8 cellular contexts compared by ENCODE assay signal in genomic region chr2:176140520-176141317, GRCh38. TPM values are rescaled to one million over a fixed set of nuclear protein-coding genes. Genes with fewer than 3 reads are reported as not detected.
DNase-seq lines count a peak whose midpoint lies in the region; ATAC-seq, FAIRE-seq and TF ChIP-seq lines count a peak whose summit lies in the region.

No MANE protein-coding gene starts in this region.

- TF ChIP-seq POLR2A in A549 (IDR thresholded peaks at IDR 0.05; ENCODE audit: low read length): peak; percentile 32; the same call in 1 of the 2 replicates

- FAIRE-seq in A549 (lab: Jason Lieb, UNC): no peak

- peak overlapping the region; percentile 77 for H3K4me2 ChIP-seq in A549

- H3K27me3 ChIP-seq in lung (ENCODE audit: control insufficient read depth, insufficient read depth): peaks cover 19% of the 10 kb centered on the region

- peak; percentile 100 for TF ChIP-seq CTCF in A549 (IDR thresholded peaks at IDR 0.05)
- peak; percentile 95 for TF ChIP-seq CTCF in GM13976 (IDR thresholded peaks at IDR 0.05; ENCODE audit: borderline replicate concordance, control extremely low read depth, extremely low read depth, insufficient read depth, missing control alignments)
- TF ChIP-seq CTCF in lung (IDR thresholded peaks at IDR 0.05; ENCODE audit: control extremely low read depth, extremely low read depth): peak; percentile 68

- DNase-seq in A549 (ENCODE audit: low read depth in 1 of 2, low spot score in 1 of 2): peak; percentile 84 to 85
- peak; percentile 94 for DNase-seq in GM13976 (ENCODE audit: low spot score)
- peak; percentile 88 for DNase-seq in NCI-H2171 (lab: John Stamatoyannopoulos, UW)
- DNase-seq in activated CD4-positive, alpha-beta T cell treated with anti-CD3 and anti-CD28 coated beads for 4 hours: peak; percentile 37 to 40
- DNase-seq in ecto neural progenitor cell (ENCODE audit: low spot score): peak; percentile 91
- peak; percentile 65 for DNase-seq in lung (ENCODE audit: low spot score)
- peak; percentile 41 for DNase-seq in stimulated activated CD8-positive, alpha-beta memory T cell treated with anti-CD3 and anti-CD28 coated beads, Interleukin-12 subunit alpha, Interleukin-12 subunit beta, amount 100 ng/mL, for 1 hour (ENCODE audit: low read depth)

- H3K4me3 ChIP-seq in A549: peak overlapping the region; percentile 49
- no peak overlapping the region for H3K4me3 ChIP-seq in lung

- H3K4me1 ChIP-seq in A549: no peaks in the 10 kb centered on the region
- H3K4me1 ChIP-seq in lung (ENCODE audit: control insufficient read depth in 2 of 2, insufficient read depth in 2 of 2, low read length in 2 of 2): peaks cover 0 to 14% of the 10 kb centered on the region in 2 donors

- in situ Hi-C loops in GM13976 (cut with MboI; ENCODE audit: low sequenced_read_pairs, unreplicated experiment): loop anchor here (10.0 to 25.0 kb wide), 4 partner anchors 314 to 672 kb away; no protein-coding TSS in a partner anchor

- H3K27ac ChIP-seq in A549: peak overlapping the region; percentile 87 to 99
- H3K27ac ChIP-seq in lung (ENCODE audit: low read depth in 1 of 2, low read length in 1 of 2): no peak overlapping the region

- CTCF ChIA-PET in A549 (lab: Yijun Ruan, JAX): interaction anchor here (0.6 to 11.6 kb wide), 104 partner anchors 9 to 1415 kb away, joined by 3 to 216 read pairs (median 5); partner anchors contain the start of genes HOXD1, HOXD3 and HOXD4

- H3K9me3 ChIP-seq in A549 (no peaks in the 10 kb centered on the region), lung (ENCODE audit: control insufficient read depth in 2 of 2, insufficient read depth in 1 of 2, low read length in 1 of 2) (peaks cover 0 to 10% of the 10 kb centered on the region in 2 donors)

- H3K36me3 ChIP-seq in lung (ENCODE audit: control insufficient read depth in 2 of 2, insufficient read depth in 2 of 2, low read length in 2 of 2): no peaks in the 10 kb centered on the region

- TF ChIP-seq EP300 in A549 (IDR thresholded peaks at IDR 0.05): no peak

- WGBS in A549 (ENCODE audit: missing lambda C conversion rate): 16% methylated on average over 22 of the region's 48 CpGs
- 8 to 10% methylated on average over 37 to 48 of the region's 48 CpGs for WGBS in lung, 2 donors

- ATAC-seq in A549 (peak; percentile 89 to 96), HG02870 (IDR thresholded peaks at IDR 0.05; ENCODE audit: unreplicated experiment) (peak; percentile 95), lung (ENCODE audit: insufficient read depth, low FRiP score) (peak; percentile 87)

- TF ChIP-seq RAD21 in A549 (conservative IDR thresholded peaks at IDR 0.05 in 1 of 2, IDR thresholded peaks at IDR 0.05 in 1 of 2): peak; percentile 90 to 100

- POLR2A ChIA-PET in A549 (lab: Yijun Ruan, JAX): interaction anchor here (0.6 to 2.2 kb wide), 5 partner anchors 14 to 511 kb away, joined by 3 to 9 read pairs (median 7); no protein-coding TSS in a partner anchor

TF ChIP-seq in A549, 52 proteins besides CTCF, POLR2A, EP300 and RAD21 (continues in another document):
- TF ChIP-seq E2F6 (IDR thresholded peaks at IDR 0.05; ENCODE audit: borderline replicate concordance, low read depth): peak; percentile 95
- peak; percentile 99 for TF ChIP-seq SMC3 (IDR thresholded peaks at IDR 0.05)
- no peak for TF ChIP-seq RNF2 (IDR thresholded peaks at IDR 0.05; ENCODE audit: borderline replicate concordance, low read depth)
- no peak for TF ChIP-seq EHMT2 (IDR thresholded peaks at IDR 0.05; ENCODE audit: low read depth)
- TF ChIP-seq MAFK (IDR thresholded peaks at IDR 0.05; ENCODE audit: partially characterized antibody): no peak
- no peak for TF ChIP-seq JUNB (IDR thresholded peaks at IDR 0.05)
- TF ChIP-seq MAX (IDR thresholded peaks at IDR 0.05): peak; percentile 88
- TF ChIP-seq REST (IDR thresholded peaks at IDR 0.05): no peak
- 0 out of 2 replicates have a peak, but pooled peaks have one; percentile 43 for TF ChIP-seq PHF8 (IDR thresholded peaks at IDR 0.05; ENCODE audit: borderline replicate concordance, low read depth)
- TF ChIP-seq MAZ (IDR thresholded peaks at IDR 0.05; ENCODE audit: borderline replicate concordance, low read depth, low read length): no peak
- TF ChIP-seq NFE2L2 (conservative IDR thresholded peaks at IDR 0.05; ENCODE audit: low read length): no peak
- TF ChIP-seq ZFP36 (IDR thresholded peaks at IDR 0.05; ENCODE audit: borderline replicate concordance, partially characterized antibody): no peak
- no peak for TF ChIP-seq BHLHE40 (IDR thresholded peaks at IDR 0.05; ENCODE audit: low read depth, low read length)
- no peak for TF ChIP-seq CHD2 (IDR thresholded peaks at IDR 0.05; ENCODE audit: low read length, partially characterized antibody)

RNA-seq across cellular contexts. Expression of gene HOXD4, which starts 10.6 kb away (rescaled TPM):
- 0.27 and 0.28 TPM in 2 replicates for polyA plus RNA-seq in A549 (2011; rRNA removed)
- polyA plus RNA-seq in A549 (2012; cell fraction: cytosol; rRNA removed): 0.32 and 0.43 TPM in 2 replicates
- polyA plus RNA-seq in A549 (2012; cell fraction: nucleus; rRNA removed): 2.6 and 3.1 TPM in 2 replicates
- 0.54 to 0.92 TPM (median 0.87 TPM) in 3 replicates for polyA plus RNA-seq in A549 (2017; fragmentation: RNase III; extraction: RNeasy Plus Mini Kit Qiagen cat#74134 plus additional on column Dnase treatment)
- polyA minus RNA-seq in A549 (2011; rRNA and poly(A)+ RNA removed): 0.25 TPM in 1 of 2 replicates, not detected in the other
- total RNA-seq in lung: 1 to 10 TPM in 1 of 2 donors, under 1 TPM in 1; 0.74 to 1.1 TPM
- under 1 TPM; 0.12 to 0.23 TPM for polyA plus RNA-seq in lung

RNA-seq across cellular contexts. Expression of gene HOXD8, which starts 11.2 kb away (rescaled TPM):
- polyA plus RNA-seq in A549 (2011; rRNA removed) (6.4 and 8.5 TPM in 2 replicates), A549 (2017; fragmentation: RNase III; extraction: RNeasy Plus Mini Kit Qiagen cat#74134 plus additional on column Dnase treatment) (3.5 to 3.9 TPM (median 3.8 TPM) in 3 replicates), lung (under 1 TPM; 0.34 to 0.85 TPM)
- polyA plus RNA-seq in A549 (2012; cell fraction: cytosol; rRNA removed): 2.3 and 3.0 TPM in 2 replicates
- polyA plus RNA-seq in A549 (2012; cell fraction: nucleus; rRNA removed): 1.7 and 1.8 TPM in 2 replicates
- 0.97 and 2.5 TPM in 2 replicates for polyA minus RNA-seq in A549 (2011; rRNA and poly(A)+ RNA removed)
- 1 to 10 TPM; 1.2 to 1.6 TPM for total RNA-seq in lung

RNA-seq across cellular contexts. Expression of gene HOXD3, which starts 16.4 kb away (rescaled TPM):
- polyA plus RNA-seq in A549 (2011; rRNA removed) (0.27 and 0.70 TPM in 2 replicates), A549 (2017; fragmentation: RNase III; extraction: RNeasy Plus Mini Kit Qiagen cat#74134 plus additional on column Dnase treatment) (0.14 to 0.36 TPM (median 0.18 TPM) in 3 replicates), lung (under 1 TPM; 0.07 to 0.18 TPM)
- polyA plus RNA-seq in A549 (2012; cell fraction: cytosol; rRNA removed): 0.16 and 0.19 TPM in 2 replicates
- polyA plus RNA-seq in A549 (2012; cell fraction: nucleus; rRNA removed): 0.71 and 0.89 TPM in 2 replicates
- polyA minus RNA-seq in A549 (2011; rRNA and poly(A)+ RNA removed): not detected in 2 replicates
- total RNA-seq in lung: 1 to 10 TPM; 1.1 to 2.5 TPM

RNA-seq across cellular contexts. Expression of gene HOXD9, which starts 18.2 kb away (rescaled TPM):
- polyA plus RNA-seq in A549 (2011; rRNA removed) (0.34 and 0.45 TPM in 2 replicates), A549 (2017; fragmentation: RNase III; extraction: RNeasy Plus Mini Kit Qiagen cat#74134 plus additional on column Dnase treatment) (0.94 to 1.7 TPM (median 1.0 TPM) in 3 replicates), lung (under 1 TPM; 0.29 to 0.37 TPM)
- polyA plus RNA-seq in A549 (2012; cell fraction: cytosol; rRNA removed): 0.30 and 0.47 TPM in 2 replicates
- 8.3 and 8.7 TPM in 2 replicates for polyA plus RNA-seq in A549 (2012; cell fraction: nucleus; rRNA removed)
- not detected in 2 replicates for polyA minus RNA-seq in A549 (2011; rRNA and poly(A)+ RNA removed)
- under 1 TPM; 0.65 to 0.80 TPM for total RNA-seq in lung

RNA-seq across cellular contexts. Expression of gene HOXD10, which starts 24.1 kb away (rescaled TPM):
- polyA plus RNA-seq in A549 (2011; rRNA removed) (4.6 and 4.8 TPM in 2 replicates), A549 (2017; fragmentation: RNase III; extraction: RNeasy Plus Mini Kit Qiagen cat#74134 plus additional on column Dnase treatment) (3.7 to 5.4 TPM (median 4.3 TPM) in 3 replicates), lung (under 1 TPM in 1 of 2 donors, not detected in 1; 0.05 TPM)
- polyA plus RNA-seq in A549 (2012; cell fraction: cytosol; rRNA removed): 1.8 and 2.3 TPM in 2 replicates
- polyA plus RNA-seq in A549 (2012; cell fraction: nucleus; rRNA removed): 3.6 and 6.3 TPM in 2 replicates
- polyA minus RNA-seq in A549 (2011; rRNA and poly(A)+ RNA removed): 1.2 and 1.9 TPM in 2 replicates
- under 1 TPM in 1 of 2 donors, not detected in 1; 0.54 TPM for total RNA-seq in lung

Comparison
In these comparisons a context has a peak if more than half of its experiments do, and no peak if none do; other contexts are left out.
1. DNase-seq: peak in every context shown above with its lines; median percentile 94 in GM13976; 91 in ecto neural progenitor cell; 88 in NCI-H2171; 84 in A549; 65 in lung; 41 in stimulated activated CD8-positive, alpha-beta memory T cell treated with anti-CD3 and anti-CD28 coated beads, Interleukin-12 subunit alpha, Interleukin-12 subunit beta, amount 100 ng/mL, for 1 hour; 38 in activated CD4-positive, alpha-beta T cell treated with anti-CD3 and anti-CD28 coated beads for 4 hours.
2. H3K27ac ChIP-seq: peak in A549 (2 of 2); none in lung (0 of 2).
3. Peak in every context shown above with its lines, with median percentiles within 50 percentile points of each other: ATAC-seq and CTCF ChIP-seq.